26 cellular contexts compared by ENCODE assay signal in genomic region chr1:6972390-6972789, GRCh38.
"Had no signal": no experiment of that assay in that cellular context is flagged by ENCODE, and none has a peak within 500 bp of the region (broad histone marks: within the 10 kb centered on the region; RNA-seq: fewer than 3 reads in every experiment).

No MANE protein-coding gene starts in this region.

- H3K4me3 Mint-ChIP-seq: activated CD4-positive, alpha-beta T cell treated with anti-CD3 and anti-CD28 coated beads for 36 hours; activated CD8-positive, alpha-beta memory T cell treated with anti-CD3 and anti-CD28 coated beads, Interleukin-2, amount 10 ng/mL, durations not matched to agents 7 days and 5 days; activated CD8-positive, alpha-beta T cell treated with anti-CD3 and anti-CD28 coated beads, Interleukin-2, amount 10 ng/mL, durations not matched to agents 7 days and 5 days; activated naive CD8-positive, alpha-beta T cell; mesothelial cell of epicardium; naive thymus-derived CD4-positive, alpha-beta T cell; neural crest cell had no signal

- FAIRE-seq: bronchial epithelial cell, colon, endometrium, keratinocyte had no signal

- H3K4me1 ChIP-seq: spleen, tibial nerve had no signal

- H3K27ac ChIP-seq: spleen, tibial nerve had no signal

- H3K27ac Mint-ChIP-seq: activated CD4-positive, alpha-beta T cell treated with anti-CD3 and anti-CD28 coated beads for 36 hours; activated CD8-positive, alpha-beta memory T cell treated with anti-CD3 and anti-CD28 coated beads, Interleukin-2, amount 10 ng/mL, durations not matched to agents 7 days and 5 days; activated CD8-positive, alpha-beta T cell treated with anti-CD3 and anti-CD28 coated beads, Interleukin-2, amount 10 ng/mL, durations not matched to agents 7 days and 5 days; activated naive CD8-positive, alpha-beta T cell; mesothelial cell of epicardium; naive thymus-derived CD4-positive, alpha-beta T cell had no signal

- DNase-seq: activated CD4-positive, alpha-beta T cell treated with anti-CD3 and anti-CD28 coated beads for 36 hours; activated CD4-positive, CD25-positive, alpha-beta regulatory T cell; activated CD8-positive, alpha-beta memory T cell treated with anti-CD3 and anti-CD28 coated beads, Interleukin-2, amount 10 ng/mL, durations not matched to agents 7 days and 5 days; activated CD8-positive, alpha-beta T cell treated with anti-CD3 and anti-CD28 coated beads, Interleukin-2, amount 10 ng/mL, durations not matched to agents 7 days and 5 days; activated effector memory CD4-positive, alpha-beta T cell treated with Interleukin-2 at 50 U/mL for 16 hours; activated naive CD4-positive, alpha-beta T cell treated with Interleukin-2 at 50 U/mL for 16 hours; anterior cingulate cortex; dermis blood vessel endothelial cell; effector CD8-positive, alpha-beta T cell; glutamatergic neuron; left cardiac atrium; mammary epithelial cell; naive thymus-derived CD4-positive, alpha-beta T cell; nucleus accumbens; right cardiac atrium; T-helper 9 cell had no signal

- H3K4me3 ChIP-seq: gastrocnemius medialis, spleen, tibial nerve had no signal

- H3K36me3 ChIP-seq: gastrocnemius medialis, spleen, tibial nerve had no signal

- H3K9me3 ChIP-seq: gastrocnemius medialis, tibial nerve had no signal

- H3K27me3 ChIP-seq: gastrocnemius medialis had no signal

- ATAC-seq: activated CD4-positive, alpha-beta T cell treated with anti-CD3 and anti-CD28 coated beads for 36 hours; activated CD8-positive, alpha-beta memory T cell treated with anti-CD3 and anti-CD28 coated beads, Interleukin-2, amount 10 ng/mL, durations not matched to agents 7 days and 5 days; activated CD8-positive, alpha-beta T cell treated with anti-CD3 and anti-CD28 coated beads, Interleukin-2, amount 10 ng/mL, durations not matched to agents 7 days and 5 days; left cardiac atrium; naive thymus-derived CD4-positive, alpha-beta T cell; right cardiac atrium had no signal
